Comparison of ENCODE assay signal across 9 cellular contexts in genomic region chr18:49849331-49850217, GRCh38. TPM values are rescaled to one million over a fixed set of nuclear protein-coding genes. Genes with fewer than 3 reads are reported as not detected.
DNase-seq lines count a peak whose midpoint lies in the region; ATAC-seq, FAIRE-seq and TF ChIP-seq lines count a peak whose summit lies in the region.
"Had no signal": no experiment of that assay in that cellular context is flagged by ENCODE, and none has a peak within 500 bp of the region (broad histone marks: within the 10 kb centered on the region; RNA-seq: fewer than 3 reads in every experiment).

No MANE protein-coding gene starts in this region.

- 15% methylated on average over 5 of the region's 14 CpGs for WGBS in A549 (ENCODE audit: missing lambda C conversion rate)
- WGBS in hepatocyte (ENCODE audit: low lambda C conversion rate, missing lambda C conversion rate) = 41% methylated on average over 14 of the region's 14 CpGs

- H3K9me2 ChIP-seq in hepatocyte (replicated peaks; ENCODE audit: insufficient read depth) = no peaks in the 10 kb centered on the region

- TF ChIP-seq POLR2A in A549 (IDR thresholded peaks at IDR 0.05; ENCODE audit: low read length) (peak; percentile 26; the same call in 1 of the 2 replicates), uterus (IDR thresholded peaks at IDR 0.05) (no peak)

- no peak overlapping the region for H2AFZ ChIP-seq in hepatocyte

- no peaks in the 10 kb centered on the region for H3K27me3 ChIP-seq in HUES48 (ENCODE audit: control insufficient read depth, insufficient read depth, low read length)
- H3K27me3 ChIP-seq in SJSA1 (replicated peaks) = no peaks in the 10 kb centered on the region
- H3K27me3 ChIP-seq in hepatocyte = no peaks in the 10 kb centered on the region
- H3K27me3 ChIP-seq in uterus = no peaks in the 10 kb centered on the region

- no peak for FAIRE-seq in A549 (lab: Jason Lieb, UNC)
- FAIRE-seq in urothelium cell line (lab: Jason Lieb, UNC) = no peak

- peaks cover 24% of the 10 kb centered on the region for H3K4me1 ChIP-seq in A549
- H3K4me1 ChIP-seq in HUES48 (ENCODE audit: control insufficient read depth, insufficient read depth, low read length) = peaks cover 10% of the 10 kb centered on the region
- peaks cover 18% of the 10 kb centered on the region for H3K4me1 ChIP-seq in SJSA1 (replicated peaks)
- peaks cover 13% of the 10 kb centered on the region for H3K4me1 ChIP-seq in hepatocyte (ENCODE audit: insufficient read depth)
- no peaks in the 10 kb centered on the region for H3K4me1 ChIP-seq in uterus

- H4K20me1 ChIP-seq in hepatocyte (ENCODE audit: insufficient read depth, poor library complexity, severe bottlenecking) = no peaks in the 10 kb centered on the region

- TF ChIP-seq EP300 in A549 (IDR thresholded peaks at IDR 0.05) = no peak

- intact Hi-C loops in uterus (cut with DNase I; ENCODE audit: low total_unique reads) = no loop called here

- no peak for TF ChIP-seq RAD21 in A549 (conservative IDR thresholded peaks at IDR 0.05 in 1 of 2, IDR thresholded peaks at IDR 0.05 in 1 of 2)

- H3K36me3 ChIP-seq in HUES48 (ENCODE audit: control insufficient read depth, insufficient read depth, low read length) (no peaks in the 10 kb centered on the region), SJSA1 (no peaks in the 10 kb centered on the region), hepatocyte (replicated peaks; ENCODE audit: insufficient read depth, low read depth) (no peaks in the 10 kb centered on the region), uterus (no peaks in the 10 kb centered on the region)
- H3K36me3 ChIP-seq: neutrophil had no signal

- H3K27ac ChIP-seq in A549 (peak overlapping the region; percentile 79 to 86), HUES48 (ENCODE audit: low read depth, low read length) (peak overlapping the region; percentile 71), SJSA1 (peak overlapping the region; percentile 38), hepatocyte (peak overlapping the region; percentile 98), uterus (no peak overlapping the region)
- H3K27ac ChIP-seq: neutrophil had no signal

- POLR2A ChIA-PET in A549 (lab: Yijun Ruan, JAX) = interaction anchor here (1.0 to 1.4 kb wide), 3 partner anchors 9 to 362 kb away, joined by 3 to 6 read pairs (median 3); partner anchors contain the start of genes ACAA2 and C18orf32

- DNase-seq in A549 (ENCODE audit: low read depth in 1 of 2, low spot score in 1 of 2) (peak; percentile 87 to 92), SJSA1 (ENCODE audit: low read depth in 1 of 2, low spot score in 2 of 2) (peak; percentile 81 to 96), hepatocyte (ENCODE audit: low spot score) (peak; percentile 93), urothelium cell line (ENCODE audit: low spot score) (peak; percentile 94), uterus (no peak), pons (ENCODE audit: low spot score) (no peak)

- no peak for TF ChIP-seq CTCF in A549 (IDR thresholded peaks at IDR 0.05)
- TF ChIP-seq CTCF in hepatocyte (IDR thresholded peaks at IDR 0.05; ENCODE audit: poor library complexity) = no peak
- no peak for TF ChIP-seq CTCF in uterus (IDR thresholded peaks at IDR 0.05)

- 0 out of 2 replicates have a peak overlapping the region, but pooled peaks have one; percentile 15 for H3K9ac ChIP-seq in HUES48 (ENCODE audit: low read depth, low read length)

- peak overlapping the region; percentile 34 for H3K4me3 ChIP-seq in A549
- no peak overlapping the region for H3K4me3 ChIP-seq in HUES48 (ENCODE audit: low read depth, low read length)
- H3K4me3 ChIP-seq in SJSA1 = no peak overlapping the region
- no peak overlapping the region for H3K4me3 ChIP-seq in hepatocyte
- no peak overlapping the region for H3K4me3 ChIP-seq in uterus

- H3K4me2 ChIP-seq in A549 = peak overlapping the region; percentile 92
- peak overlapping the region; percentile 61 for H3K4me2 ChIP-seq in hepatocyte

- no peaks in the 10 kb centered on the region for H3K79me2 ChIP-seq in hepatocyte

- ATAC-seq in A549 = peak; percentile 96 to 98
- no peak for ATAC-seq in HG02840 (IDR thresholded peaks at IDR 0.05; ENCODE audit: low FRiP score, unreplicated experiment)

- no peaks in the 10 kb centered on the region for H3K9me3 ChIP-seq in A549
- H3K9me3 ChIP-seq in HUES48 (ENCODE audit: control insufficient read depth, insufficient read depth, low read length) = no peaks in the 10 kb centered on the region
- H3K9me3 ChIP-seq in SJSA1 (replicated peaks) = no peaks in the 10 kb centered on the region
- no peaks in the 10 kb centered on the region for H3K9me3 ChIP-seq in hepatocyte (ENCODE audit: low read depth)
- H3K9me3 ChIP-seq in uterus = no peaks in the 10 kb centered on the region
- H3K9me3 ChIP-seq: neutrophil had no signal

- CTCF ChIA-PET in A549 (lab: Yijun Ruan, JAX) = interaction anchor here (1.0 to 4.5 kb wide), 6 partner anchors 11 to 339 kb away, joined by 3 to 33 read pairs (median 6); no protein-coding TSS in a partner anchor

TF ChIP-seq in A549, 52 proteins besides CTCF, POLR2A, EP300 and RAD21:
- TF ChIP-seq HOXA7 (CRISPR knock-in tag; IDR thresholded peaks at IDR 0.05) = no peak
- peak; percentile 5 for TF ChIP-seq MAFK (IDR thresholded peaks at IDR 0.05; ENCODE audit: partially characterized antibody)
- no peak for TF ChIP-seq USF2 (IDR thresholded peaks at IDR 0.05)
- no peak for TF ChIP-seq TP53 (CRISPR knock-in tag; IDR thresholded peaks at IDR 0.05)
- TF ChIP-seq BHLHE40 (IDR thresholded peaks at IDR 0.05; ENCODE audit: low read depth, low read length) = no peak
- TF ChIP-seq CEBPB (IDR thresholded peaks at IDR 0.05) = no peak
- no peak for TF ChIP-seq GATA3 (IDR thresholded peaks at IDR 0.05; ENCODE audit: borderline replicate concordance)
- TF ChIP-seq RFX5 (IDR thresholded peaks at IDR 0.05) = no peak
- peak; percentile 24; the same call in 1 of the 2 replicates for TF ChIP-seq FOSL2 (IDR thresholded peaks at IDR 0.05)
- TF ChIP-seq FOSL2 (CRISPR knock-in tag; IDR thresholded peaks at IDR 0.05) = peak; percentile 56; the same call in 1 of the 2 replicates
- TF ChIP-seq ZFP36 (IDR thresholded peaks at IDR 0.05; ENCODE audit: borderline replicate concordance, partially characterized antibody) = no peak
- TF ChIP-seq, protein P1, sequence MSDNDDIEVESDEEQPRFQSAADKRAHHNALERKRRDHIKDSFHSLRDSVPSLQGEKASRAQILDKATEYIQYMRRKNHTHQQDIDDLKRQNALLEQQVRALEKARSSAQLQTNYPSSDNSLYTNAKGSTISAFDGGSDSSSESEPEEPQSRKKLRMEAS (IDR thresholded peaks at IDR 0.05) = peak; percentile 72
- TF ChIP-seq EHMT2 (IDR thresholded peaks at IDR 0.05; ENCODE audit: low read depth) = no peak
TF ChIP-seq in A549: peak in this region for 3.

RNA-seq across cellular contexts. Expression of gene ACAA2, which starts 36.2 kb away (rescaled TPM):
- 30.9 and 40.0 TPM in 2 replicates for polyA plus RNA-seq in A549 (2011; rRNA removed)
- polyA plus RNA-seq in A549 (2012; cell fraction: cytosol; rRNA removed) = 17.5 and 18.6 TPM in 2 replicates
- 7.7 and 16.5 TPM in 2 replicates for polyA plus RNA-seq in A549 (2012; cell fraction: nucleus; rRNA removed)
- 47.5 to 50.3 TPM (median 48.7 TPM) in 3 replicates for polyA plus RNA-seq in A549 (2017; fragmentation: RNase III; extraction: RNeasy Plus Mini Kit Qiagen cat#74134 plus additional on column Dnase treatment)
- 16.4 and 21.5 TPM in 2 replicates for polyA minus RNA-seq in A549 (2011; rRNA and poly(A)+ RNA removed)
- 144 and 157 TPM in 2 replicates for total RNA-seq in SJSA1 (2014; rRNA removed; shearing (Covaris generic))
- total RNA-seq in hepatocyte = 154 and 174 TPM in 2 replicates
- 165 and 189 TPM in 2 replicates for polyA plus RNA-seq in hepatocyte
- 10 to 100 TPM; 21.8 to 50.5 (median 41.7) TPM for total RNA-seq in uterus

Comparison
In these comparisons a context has a peak if more than half of its experiments do, and no peak if none do; other contexts are left out.
1. DNase-seq: peak in A549 (2 of 2), SJSA1 (2 of 2), hepatocyte (single experiment) and urothelium cell line (single experiment); none in uterus (0 of 2) and pons (single experiment).
2. H3K27ac ChIP-seq: peak in A549 (2 of 2), HUES48 (single experiment), SJSA1 (single experiment) and hepatocyte (single experiment); none in uterus (0 of 2).